Comparison of ENCODE assay signal across 9 cellular contexts in genomic region chr19:19410553-19411550, GRCh38. TPM values are rescaled to one million over a fixed set of nuclear protein-coding genes. Genes with fewer than 3 reads are reported as not detected.
DNase-seq lines count a peak whose midpoint lies in the region; ATAC-seq and TF ChIP-seq lines count a peak whose summit lies in the region.
"Had no signal": no experiment of that assay in that cellular context is flagged by ENCODE, and none has a peak within 500 bp of the region (broad histone marks: within the 10 kb centered on the region; RNA-seq: fewer than 3 reads in every experiment).

No MANE protein-coding gene starts in this region.

- H3K27ac ChIP-seq in CD8-positive, alpha-beta T cell (ENCODE audit: low read depth, low read length), result no peak overlapping the region
- peak overlapping the region; percentile 27; the same call in 1 of the 2 replicates for H3K27ac ChIP-seq in GM23248
- no peak overlapping the region for H3K27ac ChIP-seq in smooth muscle cell (ENCODE audit: low read depth)

- H3K4me1 Mint-ChIP-seq in CD8-positive, alpha-beta T cell (ENCODE audit: low read depth), result peaks cover 77% of the 10 kb centered on the region
- peaks cover 40 to 77% (median 70%) of the 10 kb centered on the region in 3 donors for H3K4me1 Mint-ChIP-seq in naive B cell

- peak overlapping the region; percentile 8 for H3K4me3 Mint-ChIP-seq in CD8-positive, alpha-beta T cell
- peak overlapping the region in 3 of 8 donors; percentile 10 to 54 (median 32) for H3K4me3 Mint-ChIP-seq in naive B cell

- H3K4me2 ChIP-seq in GM23248 (ENCODE audit: unreplicated experiment) (no peak overlapping the region), smooth muscle cell (no peak overlapping the region)

- peaks cover 29% of the 10 kb centered on the region for H4K20me1 ChIP-seq in GM23248 (ENCODE audit: insufficient read depth)
- peaks cover 95% of the 10 kb centered on the region for H4K20me1 ChIP-seq in smooth muscle cell (ENCODE audit: low read depth)

- H3K9me2 ChIP-seq in GM23248 (ENCODE audit: insufficient read depth), result no peaks in the 10 kb centered on the region

- peaks cover 27% of the 10 kb centered on the region for H3K36me3 Mint-ChIP-seq in CD8-positive, alpha-beta T cell
- H3K36me3 Mint-ChIP-seq in naive B cell, result no peaks in the 10 kb centered on the region

- no peaks in the 10 kb centered on the region for H3K27me3 ChIP-seq in CD8-positive, alpha-beta T cell (ENCODE audit: insufficient read depth, low read length)
- no peaks in the 10 kb centered on the region for H3K27me3 ChIP-seq in GM23248 (replicated peaks; ENCODE audit: insufficient read depth)
- H3K27me3 ChIP-seq in smooth muscle cell (ENCODE audit: low read depth), result no peaks in the 10 kb centered on the region

- CTCF ChIA-PET in CD8-positive, alpha-beta T cell (lab: Charles Lee), result interaction anchor here (0.7 to 2.9 kb wide), 8 partner anchors 7 to 79 kb away, joined by 3 to 13 read pairs (median 4); no protein-coding TSS in a partner anchor

- H2AFZ ChIP-seq in GM23248 (no peak overlapping the region), smooth muscle cell (ENCODE audit: low read depth) (no peak overlapping the region)

- H3K79me2 ChIP-seq in GM23248 (ENCODE audit: insufficient read depth) (peaks cover 96% of the 10 kb centered on the region), smooth muscle cell (ENCODE audit: low read depth) (peaks cover 97% of the 10 kb centered on the region)

- in situ Hi-C loops in GM23248 (cut with MboI), result no loop called here

- H3K9me3 ChIP-seq in CD8-positive, alpha-beta T cell (ENCODE audit: low read length), result no peaks in the 10 kb centered on the region
- no peaks in the 10 kb centered on the region for H3K9me3 ChIP-seq in GM23248 (ENCODE audit: low read depth)
- H3K9me3 ChIP-seq in smooth muscle cell (replicated peaks; ENCODE audit: low read depth), result no peaks in the 10 kb centered on the region

- H3K27me3 Mint-ChIP-seq in CD8-positive, alpha-beta T cell (ENCODE audit: low read depth), result no peaks in the 10 kb centered on the region
- H3K27me3 Mint-ChIP-seq in naive B cell, result no peaks in the 10 kb centered on the region

- H3K36me3 ChIP-seq in CD8-positive, alpha-beta T cell (ENCODE audit: insufficient read depth, low read length), result no peaks in the 10 kb centered on the region
- H3K36me3 ChIP-seq in GM23248 (ENCODE audit: low read depth), result no peaks in the 10 kb centered on the region
- H3K36me3 ChIP-seq in smooth muscle cell (ENCODE audit: low read depth), result no peaks in the 10 kb centered on the region

- WGBS in GM23248 (ENCODE audit: low coverage in 1 of 2, low lambda C conversion rate in 2 of 2, missing lambda C conversion rate in 2 of 2), 2 experiments, result 54 to 55% methylated on average over 15 of the region's 15 CpGs
- WGBS in smooth muscle cell (ENCODE audit: low lambda C conversion rate), result 79% methylated on average over 15 of the region's 15 CpGs

- peaks cover 70% of the 10 kb centered on the region for H3K4me1 ChIP-seq in CD8-positive, alpha-beta T cell (ENCODE audit: insufficient read depth, low read length)
- peaks cover 36% of the 10 kb centered on the region for H3K4me1 ChIP-seq in GM23248 (ENCODE audit: insufficient read depth)
- H3K4me1 ChIP-seq in smooth muscle cell (ENCODE audit: low read depth), result peaks cover 12% of the 10 kb centered on the region

- no peaks in the 10 kb centered on the region for H3K9me3 Mint-ChIP-seq in CD8-positive, alpha-beta T cell
- H3K9me3 Mint-ChIP-seq in naive B cell, result no peaks in the 10 kb centered on the region

- H3F3A ChIP-seq in GM23248 (ENCODE audit: insufficient read depth) (peaks cover 24% of the 10 kb centered on the region), smooth muscle cell (ENCODE audit: low read depth) (peaks cover 11% of the 10 kb centered on the region)

- H3K27ac Mint-ChIP-seq in CD8-positive, alpha-beta T cell, result peak overlapping the region; percentile 82
- H3K27ac Mint-ChIP-seq in naive B cell, result peak overlapping the region in 5 of 6 donors; percentile 14 to 93 (median 75)

- no peak for TF ChIP-seq CTCF in CD8-positive, alpha-beta T cell (IDR thresholded peaks at IDR 0.05)
- TF ChIP-seq CTCF in smooth muscle cell (IDR thresholded peaks at IDR 0.05; ENCODE audit: borderline replicate concordance, insufficient read depth, poor library complexity, severe bottlenecking), result no peak

- POLR2A ChIA-PET in CD8-positive, alpha-beta T cell (lab: Charles Lee), result interaction anchor here (1.3 to 1.4 kb wide), 2 partner anchors 25 to 49 kb away, joined by 3 to 4 read pairs; no protein-coding TSS in a partner anchor

- intact Hi-C loops in CD8-positive, alpha-beta T cell (cut with DNase I, micrococcal nuclease), result no loop called here

- no peak overlapping the region for H3K4me3 ChIP-seq in CD8-positive, alpha-beta T cell (ENCODE audit: low read depth, low read length)
- no peak overlapping the region for H3K4me3 ChIP-seq in GM23248
- H3K4me3 ChIP-seq in smooth muscle cell, result no peak overlapping the region

- peak in 3 of 7 experiments; percentile 22 to 44 (median 25) for DNase-seq in CD8-positive, alpha-beta T cell
- peak; percentile 67 for DNase-seq in GM23248
- DNase-seq in activated CD8-positive, alpha-beta memory T cell treated with anti-CD3 and anti-CD28 coated beads, Interleukin-2, amount 50 U/mL, for 4 hours, result peak; percentile 36
- DNase-seq in naive B cell, result no peak
- no peak for DNase-seq in cortex of kidney (lab: John Stamatoyannopoulos, UW)
- no peak for DNase-seq in smooth muscle cell (lab: John Stamatoyannopoulos, UW; ENCODE audit: unreplicated experiment)
- no peak for DNase-seq in pons (ENCODE audit: low spot score)
- no peak for DNase-seq in NCI-H1694 (lab: John Stamatoyannopoulos, UW)
- DNase-seq: NCI-H446 had no signal

- no peak overlapping the region for H3K9ac ChIP-seq in GM23248
- no peak overlapping the region for H3K9ac ChIP-seq in smooth muscle cell (ENCODE audit: low read depth)

- ATAC-seq in CD8-positive, alpha-beta T cell, result peak; percentile 54
- ATAC-seq in naive B cell (ENCODE audit: low read depth in 2 of 2), result no peak

RNA-seq across cellular contexts. Expression of gene GATAD2A, which starts 5.4 kb away (rescaled TPM):
- 100 to 1,000 TPM; 135 to 142 TPM for total RNA-seq in CD8-positive, alpha-beta T cell
- 42.7 and 52.1 TPM in 2 replicates for total RNA-seq in GM23248 (2014; rRNA removed; shearing (Covaris generic))
- polyA plus RNA-seq in GM23248 (2016; fragmentation: Nextera tagmentation; extraction: Ambion mirVana) (13.9 and 15.4 TPM in 2 replicates), naive B cell (ENCODE audit: low read depth in 6 of 6) (10 to 100 TPM in 3 of 6 donors, 1 to 10 TPM in 3; 2.2 to 19.2 (median 10.6) TPM), smooth muscle cell (27.0 and 38.3 TPM in 2 replicates)
- 26.8 and 27.1 TPM in 2 replicates for total RNA-seq in smooth muscle cell

Comparison
In these comparisons a context has a peak if more than half of its experiments do, and no peak if none do; other contexts are left out.
1. DNase-seq: peak in GM23248 (single experiment) and activated CD8-positive, alpha-beta memory T cell treated with anti-CD3 and anti-CD28 coated beads, Interleukin-2, amount 50 U/mL, for 4 hours (single experiment); none in naive B cell (single experiment), cortex of kidney (single experiment), smooth muscle cell (single experiment), pons (single experiment) and NCI-H1694 (single experiment).